1 cellular context compared by ENCODE assay signal in the genomic region with DNA sequence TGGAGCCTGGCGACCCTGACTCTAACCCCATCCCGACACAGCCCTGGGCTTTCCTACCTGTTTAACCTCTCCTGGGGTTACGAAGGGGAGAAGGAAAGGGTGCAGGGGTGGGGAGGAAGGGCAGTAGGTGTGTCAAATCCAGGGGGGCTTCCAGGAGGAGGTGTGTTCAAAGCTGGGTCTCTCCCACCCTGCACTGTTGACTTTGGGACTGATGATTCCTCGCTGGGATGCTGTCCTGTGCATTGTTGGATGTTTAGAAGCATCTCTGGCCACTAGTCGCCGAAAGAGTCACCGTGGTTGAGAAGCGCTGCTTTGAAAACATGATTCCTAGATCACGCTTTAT.
TF ChIP-seq lines count a peak whose summit lies in the region.

No MANE protein-coding gene starts in this region.

TF ChIP-seq in liver, 16 proteins besides CTCF, POLR2A, EP300 and RAD21:
- TF ChIP-seq, protein P1, sequence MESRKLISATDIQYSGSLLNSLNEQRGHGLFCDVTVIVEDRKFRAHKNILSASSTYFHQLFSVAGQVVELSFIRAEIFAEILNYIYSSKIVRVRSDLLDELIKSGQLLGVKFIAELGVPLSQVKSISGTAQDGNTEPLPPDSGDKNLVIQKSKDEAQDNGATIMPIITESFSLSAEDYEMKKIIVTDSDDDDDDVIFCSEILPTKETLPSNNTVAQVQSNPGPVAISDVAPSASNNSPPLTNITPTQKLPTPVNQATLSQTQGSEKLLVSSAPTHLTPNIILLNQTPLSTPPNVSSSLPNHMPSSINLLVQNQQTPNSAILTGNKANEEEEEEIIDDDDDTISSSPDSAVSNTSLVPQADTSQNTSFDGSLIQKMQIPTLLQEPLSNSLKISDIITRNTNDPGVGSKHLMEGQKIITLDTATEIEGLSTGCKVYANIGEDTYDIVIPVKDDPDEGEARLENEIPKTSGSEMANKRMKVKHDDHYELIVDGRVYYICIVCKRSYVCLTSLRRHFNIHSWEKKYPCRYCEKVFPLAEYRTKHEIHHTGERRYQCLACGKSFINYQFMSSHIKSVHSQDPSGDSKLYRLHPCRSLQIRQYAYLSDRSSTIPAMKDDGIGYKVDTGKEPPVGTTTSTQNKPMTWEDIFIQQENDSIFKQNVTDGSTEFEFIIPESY (IDR thresholded peaks at IDR 0.05): no peak
- no peak for TF ChIP-seq HNF4G (IDR thresholded peaks at IDR 0.05)
- no peak for TF ChIP-seq EGR1 (IDR thresholded peaks at IDR 0.05; ENCODE audit: low read depth in 2 of 2)
- TF ChIP-seq HNF4A (conservative IDR thresholded peaks at IDR 0.05): no peak
- TF ChIP-seq ATF3 (IDR thresholded peaks at IDR 0.05): no peak
- no peak for TF ChIP-seq JUND (IDR thresholded peaks at IDR 0.05)
- no peak for TF ChIP-seq TAF1 (conservative IDR thresholded peaks at IDR 0.05)
- no peak for TF ChIP-seq FOXA2 (IDR thresholded peaks at IDR 0.05)
- TF ChIP-seq NR2F2 (IDR thresholded peaks at IDR 0.05): no peak
- no peak for TF ChIP-seq RXRA (IDR thresholded peaks at IDR 0.05)
- TF ChIP-seq FOXA1 (IDR thresholded peaks at IDR 0.05): no peak
- no peak for TF ChIP-seq YY1 (IDR thresholded peaks at IDR 0.05)
- TF ChIP-seq GABPA (IDR thresholded peaks at IDR 0.05 in 1 of 2, conservative IDR thresholded peaks at IDR 0.05 in 1 of 2): no peak
- no peak for TF ChIP-seq REST (IDR thresholded peaks at IDR 0.05)
- no peak for TF ChIP-seq MAX (IDR thresholded peaks at IDR 0.05)
TF ChIP-seq in liver: peak in this region for 0.
